ENCODE assay signal across 22 cellular contexts in the genomic region with DNA sequence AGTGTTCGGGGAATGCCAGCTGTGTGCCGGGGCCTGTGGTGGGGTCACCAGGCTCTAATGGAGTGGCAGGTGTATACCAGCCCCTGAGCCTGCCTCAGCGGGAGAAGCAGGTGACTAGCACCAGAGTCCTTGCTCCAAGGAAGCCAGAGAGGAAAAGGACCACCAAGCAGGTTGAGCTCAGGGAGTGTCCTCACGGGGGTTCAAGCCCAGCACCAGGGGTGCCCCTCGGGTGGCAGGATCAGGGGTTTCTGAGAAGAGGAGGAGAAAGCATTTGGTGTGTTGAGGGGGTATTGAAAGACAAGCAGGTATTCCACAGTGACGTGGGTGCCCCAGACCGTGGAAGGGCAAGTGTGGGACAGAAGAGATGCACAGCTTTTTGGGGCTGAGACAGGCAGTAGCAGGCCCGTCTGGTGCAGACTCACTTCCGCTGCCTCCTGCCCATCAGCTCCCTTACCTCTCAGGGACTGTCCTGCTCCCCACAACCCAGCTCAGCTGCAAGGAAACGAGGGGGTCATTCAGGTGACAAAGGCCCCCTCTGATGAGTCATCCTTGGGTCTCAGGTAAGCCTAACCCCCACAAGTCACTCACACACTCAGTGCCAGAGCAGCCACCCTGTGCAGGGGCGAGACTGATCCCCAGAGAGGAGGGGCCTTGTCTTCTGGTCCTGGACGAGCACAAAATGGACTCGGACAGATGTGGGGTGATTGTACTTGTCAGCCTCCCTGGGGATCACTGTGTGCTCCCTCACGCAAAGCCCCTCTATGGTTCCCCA. TPM values are rescaled to one million over a fixed set of nuclear protein-coding genes. Genes with fewer than 3 reads are reported as not detected.
DNase-seq lines count a peak whose midpoint lies in the region; ATAC-seq, FAIRE-seq and TF ChIP-seq lines count a peak whose summit lies in the region.
"Had no signal": no experiment of that assay in that cellular context is flagged by ENCODE, and none has a peak within 500 bp of the region (broad histone marks: within the 10 kb centered on the region; RNA-seq: fewer than 3 reads in every experiment).

No MANE protein-coding gene starts in this region.

- H3K4me3 Mint-ChIP-seq in central memory CD8-positive, alpha-beta T cell: no peak overlapping the region

- H3K4me1 Mint-ChIP-seq in central memory CD8-positive, alpha-beta T cell: no peaks in the 10 kb centered on the region

- H3K27ac ChIP-seq in A549 (no peak overlapping the region), BLaER1 (no peak overlapping the region), neuronal stem cell (replicated peaks; ENCODE audit: low read length) (no peak overlapping the region)

- no peak for ATAC-seq in A549
- no peak for ATAC-seq in central memory CD8-positive, alpha-beta T cell (replicated peaks; ENCODE audit: extremely low read depth, poor library complexity, severe bottlenecking)
- no peak for ATAC-seq in GM18498 (IDR thresholded peaks at IDR 0.05; ENCODE audit: unreplicated experiment)

- TF ChIP-seq RAD21 in A549 (conservative IDR thresholded peaks at IDR 0.05 in 1 of 2, IDR thresholded peaks at IDR 0.05 in 1 of 2): no peak

- TF ChIP-seq POLR2A in A549 (IDR thresholded peaks at IDR 0.05; ENCODE audit: low read length): no peak

- H3K27me3 Mint-ChIP-seq in central memory CD8-positive, alpha-beta T cell: no peaks in the 10 kb centered on the region

- H3K9ac ChIP-seq in BLaER1 (peak overlapping the region; percentile 24; the same call in 1 of the 2 replicates), neuronal stem cell (ENCODE audit: low read depth, low read length, poor library complexity) (peak overlapping the region; percentile 39)

- no peak overlapping the region for H2AK5ac ChIP-seq in neuronal stem cell (ENCODE audit: low read depth, low read length)

- no peak for FAIRE-seq in A549 (lab: Jason Lieb, UNC)
- FAIRE-seq: D721Med had no signal

- H3K79me1 ChIP-seq in neuronal stem cell (ENCODE audit: low read depth, low read length): no peaks in the 10 kb centered on the region

- H3K36me3 Mint-ChIP-seq in central memory CD8-positive, alpha-beta T cell (ENCODE audit: insufficient read depth): no peaks in the 10 kb centered on the region

- no peak overlapping the region for H2BK12ac ChIP-seq in neuronal stem cell (ENCODE audit: low read length)

- no peak overlapping the region for H3K4ac ChIP-seq in neuronal stem cell (ENCODE audit: low read length)

- TF ChIP-seq EP300 in A549 (IDR thresholded peaks at IDR 0.05): no peak

- no peak overlapping the region for H2BK5ac ChIP-seq in neuronal stem cell (ENCODE audit: low read length)

- H3K14ac ChIP-seq in neuronal stem cell (ENCODE audit: low read length): no peak overlapping the region

- no peak overlapping the region for H2BK15ac ChIP-seq in neuronal stem cell (ENCODE audit: low read length)

- H3K4me2 ChIP-seq in A549 (no peak overlapping the region), BLaER1 (no peak overlapping the region), neuronal stem cell (ENCODE audit: insufficient read depth, low read length, poor library complexity, severe bottlenecking) (no peak overlapping the region)

- DNase-seq in A549 (ENCODE audit: low read depth in 1 of 2, low spot score in 1 of 2) (no peak), neuronal stem cell (ENCODE audit: low spot score) (no peak), NCI-H146 treated with DMSO at 0.1 percent for 48 hours (lab: John Stamatoyannopoulos, UW; ENCODE audit: unreplicated experiment) (no peak), KG1 (lab: John Stamatoyannopoulos, UW) (no peak)
- DNase-seq in central memory CD8-positive, alpha-beta T cell (ENCODE audit: low spot score in 2 of 2): no peak
- DNase-seq: ACHN, C1 segment of cervical spinal cord, DMS53, EL, GF-D8, MM.1S, NCI-H1048, NCI-H1417 treated with DMSO at 0.1 percent for 48 hours, NCI-H187 treated with DMSO at 0.1 percent for 48 hours, NCI-H2107, NCI-H446 treated with DMSO at 0.1 percent for 48 hours, NCI-H526 treated with DMSO at 0.1 percent for 48 hours, OCI-M1, Right ventricle myocardium superior had no signal

- no peaks in the 10 kb centered on the region for H3K9me3 Mint-ChIP-seq in central memory CD8-positive, alpha-beta T cell

- no peak overlapping the region for H2AFZ ChIP-seq in neuronal stem cell (ENCODE audit: low read length)

- WGBS in A549 (ENCODE audit: missing lambda C conversion rate): 77% methylated on average over 10 of the region's 14 CpGs
- WGBS in neuronal stem cell (ENCODE audit: extremely low coverage in 2 of 2, insufficient read length in 2 of 2, insufficient replicate concordance in 1 of 2), 2 donors: no CpG with 5 or more reads among the region's 14 CpGs

- H3K27me3 ChIP-seq in BLaER1 (no peaks in the 10 kb centered on the region), neuronal stem cell (ENCODE audit: control insufficient read depth in 3 of 3, insufficient read depth in 3 of 3, low read depth in 1 of 3, low read length in 3 of 3) (peaks cover 0 to 37% (median 0%) of the 10 kb centered on the region in 3 experiments)

- CTCF ChIA-PET in A549 (lab: Yijun Ruan, JAX): interaction anchor here (1.9 kb wide), 1 partner anchor 45 kb away, joined by 6 read pairs; no protein-coding TSS in a partner anchor

- POLR2A ChIA-PET in A549 (lab: Yijun Ruan, JAX): no interaction called here

- H2BK120ac ChIP-seq in neuronal stem cell (ENCODE audit: low read depth, low read length): no peak overlapping the region

- no peak overlapping the region for H3K23ac ChIP-seq in neuronal stem cell (ENCODE audit: low read depth, low read length, poor library complexity)

- no peak overlapping the region for H3K4me3 ChIP-seq in A549
- no peak overlapping the region for H3K4me3 ChIP-seq in BLaER1
- peak overlapping the region in 1 of 2 donors; percentile 6 for H3K4me3 ChIP-seq in neuronal stem cell (ENCODE audit: low read length in 2 of 2)

- H3K36me3 ChIP-seq in BLaER1: no peaks in the 10 kb centered on the region
- no peaks in the 10 kb centered on the region for H3K36me3 ChIP-seq in neuronal stem cell (replicated peaks in 1 of 2; ENCODE audit: control insufficient read depth in 2 of 2, insufficient read depth in 2 of 2, low read length in 2 of 2)

- TF ChIP-seq CTCF in A549 (IDR thresholded peaks at IDR 0.05): no peak

- no peaks in the 10 kb centered on the region for H4K20me1 ChIP-seq in BLaER1

- peak overlapping the region; percentile 49 for H3K27ac Mint-ChIP-seq in central memory CD8-positive, alpha-beta T cell (ENCODE audit: low read depth)

- H4K91ac ChIP-seq in neuronal stem cell (ENCODE audit: low read depth, low read length, poor library complexity): no peak overlapping the region

- H3K4me1 ChIP-seq in A549 (peaks cover 15% of the 10 kb centered on the region; the same call in 2 of the 3 replicates), BLaER1 (peaks cover 21% of the 10 kb centered on the region), neuronal stem cell (ENCODE audit: control insufficient read depth in 2 of 2, insufficient read depth in 1 of 2, low read depth in 1 of 2, low read length in 2 of 2) (peaks cover 0 to 1% of the 10 kb centered on the region in 2 donors)

- no peak overlapping the region for H3K18ac ChIP-seq in neuronal stem cell (ENCODE audit: low read length)

- no peaks in the 10 kb centered on the region for H3K9me3 ChIP-seq in A549
- H3K9me3 ChIP-seq in BLaER1: no peaks in the 10 kb centered on the region
- no peaks in the 10 kb centered on the region for H3K9me3 ChIP-seq in neuronal stem cell (replicated peaks in 1 of 2; ENCODE audit: control insufficient read depth in 2 of 2, insufficient read depth in 1 of 2, low read depth in 1 of 2, low read length in 2 of 2)

- H4K8ac ChIP-seq in neuronal stem cell (ENCODE audit: low read depth, low read length): no peak overlapping the region

TF ChIP-seq in A549, 52 proteins besides CTCF, POLR2A, EP300 and RAD21:
- no peak for TF ChIP-seq HOXB13 (CRISPR knock-in tag; IDR thresholded peaks at IDR 0.05; ENCODE audit: low read depth)
- TF ChIP-seq FOSL2 (IDR thresholded peaks at IDR 0.05): no peak
- TF ChIP-seq FOSL2 (CRISPR knock-in tag; IDR thresholded peaks at IDR 0.05): peak; percentile 29; the same call in 1 of the 2 replicates

RNA-seq across cellular contexts. Expression of gene POC1A, which starts 21.4 kb away (rescaled TPM):
- polyA plus RNA-seq in A549 (2011; rRNA removed): 9.4 and 9.8 TPM in 2 replicates
- 19.3 and 25.2 TPM in 2 replicates for polyA plus RNA-seq in A549 (2012; cell fraction: cytosol; rRNA removed)
- polyA plus RNA-seq in A549 (2012; cell fraction: nucleus; rRNA removed): 20.5 and 22.4 TPM in 2 replicates
- polyA plus RNA-seq in A549 (2017; fragmentation: RNase III; extraction: RNeasy Plus Mini Kit Qiagen cat#74134 plus additional on column Dnase treatment): 13.8 to 14.9 TPM (median 14.1 TPM) in 3 replicates
- polyA minus RNA-seq in A549 (2011; rRNA and poly(A)+ RNA removed): 21.6 and 23.1 TPM in 2 replicates
- polyA plus RNA-seq in neuronal stem cell (2013, experiment 1 of 2): 18.0 TPM
- polyA plus RNA-seq in neuronal stem cell (2013, experiment 2 of 2): 17.8 TPM

RNA-seq across cellular contexts. Expression of gene ALAS1, which starts 22.4 kb away (rescaled TPM):
- polyA plus RNA-seq in A549 (2011; rRNA removed) (59.7 and 63.7 TPM in 2 replicates), A549 (2017; fragmentation: RNase III; extraction: RNeasy Plus Mini Kit Qiagen cat#74134 plus additional on column Dnase treatment) (50.5 to 56.8 TPM (median 53.9 TPM) in 3 replicates)
- polyA plus RNA-seq in A549 (2012; cell fraction: cytosol; rRNA removed): 69.1 and 77.6 TPM in 2 replicates
- 108 and 109 TPM in 2 replicates for polyA plus RNA-seq in A549 (2012; cell fraction: nucleus; rRNA removed)
- 48.5 and 50.9 TPM in 2 replicates for polyA minus RNA-seq in A549 (2011; rRNA and poly(A)+ RNA removed)
- 37.3 TPM for polyA plus RNA-seq in neuronal stem cell (2013, experiment 1 of 2)
- 36.5 TPM for polyA plus RNA-seq in neuronal stem cell (2013, experiment 2 of 2)

RNA-seq across cellular contexts. Expression of gene TLR9, which starts 49.8 kb away (rescaled TPM):
- polyA plus RNA-seq in A549 (2011; rRNA removed) (0.04 and 0.12 TPM in 2 replicates), A549 (2017; fragmentation: RNase III; extraction: RNeasy Plus Mini Kit Qiagen cat#74134 plus additional on column Dnase treatment) (not detected in 3 replicates)
- not detected in 2 replicates for polyA plus RNA-seq in A549 (2012; cell fraction: cytosol; rRNA removed)
- 0.18 and 0.48 TPM in 2 replicates for polyA plus RNA-seq in A549 (2012; cell fraction: nucleus; rRNA removed)
- 0.10 TPM in 1 of 2 replicates, not detected in the other for polyA minus RNA-seq in A549 (2011; rRNA and poly(A)+ RNA removed)
- polyA plus RNA-seq in neuronal stem cell (2013, experiment 1 of 2): 0.04 TPM
- 0.10 TPM for polyA plus RNA-seq in neuronal stem cell (2013, experiment 2 of 2)
